Comparison of ENCODE assay signal across 13 cellular contexts in the genomic region with DNA sequence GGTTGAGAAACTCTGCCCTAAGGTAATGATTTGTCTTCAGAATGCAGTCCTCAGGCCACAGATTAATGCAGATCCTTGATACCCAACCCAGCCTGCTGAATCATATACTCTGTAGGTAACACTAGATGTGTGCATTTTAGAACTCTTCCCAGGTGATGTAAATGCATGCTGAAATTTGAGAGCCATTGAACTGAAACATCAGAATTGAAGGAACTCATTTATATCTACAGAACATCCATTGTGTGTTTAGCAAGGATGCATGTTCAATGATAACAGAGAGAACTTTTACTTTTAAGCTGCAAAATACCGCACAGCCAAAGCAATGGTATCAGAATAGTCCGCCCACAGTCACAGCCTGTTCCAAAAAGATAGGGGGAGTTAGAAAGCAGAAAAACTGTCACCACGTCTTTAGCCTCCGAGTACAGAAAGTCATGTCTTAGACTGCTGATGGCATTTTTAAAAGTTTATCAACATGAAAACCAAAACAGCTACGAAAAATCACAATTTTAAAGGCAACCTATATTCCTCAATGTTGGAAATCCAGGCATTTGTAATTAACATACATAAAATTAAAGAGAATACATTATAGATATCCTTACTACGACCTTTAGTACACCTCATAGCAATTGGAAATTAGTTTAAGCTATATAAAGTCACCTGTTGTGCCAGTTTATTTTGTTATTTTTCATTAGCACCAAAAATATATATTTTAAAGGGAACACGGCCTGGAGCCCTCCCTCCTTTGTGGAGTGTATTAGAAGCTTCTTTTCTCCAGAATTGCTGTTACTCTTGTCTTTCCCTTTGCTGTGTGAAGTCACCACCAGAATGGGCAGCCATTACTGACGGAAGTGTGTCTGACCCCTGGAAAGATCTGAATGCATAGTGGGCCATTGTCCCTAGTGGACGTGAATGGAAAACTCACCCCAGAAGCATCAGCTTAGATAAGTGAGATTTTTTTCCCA.
A peak's percentile ranks its signal among the peaks of the same experiment; 100 is the strongest.
DNase-seq lines count a peak whose midpoint lies in the region; ATAC-seq lines count a peak whose summit lies in the region.
"Had no signal": no experiment of that assay in that cellular context is flagged by ENCODE, and none has a peak within 500 bp of the region (broad histone marks: within the 10 kb centered on the region; RNA-seq: fewer than 3 reads in every experiment).

No MANE protein-coding gene starts in this region.

- no peaks in the 10 kb centered on the region for H3K9me3 ChIP-seq in adipocyte (ENCODE audit: control insufficient read depth, low read length)
- H3K9me3 ChIP-seq: HAP-1 had no signal

- ATAC-seq in left ventricle myocardium superior = peak; percentile 84

- peak overlapping the region; percentile 60 for H3K9ac ChIP-seq in adipocyte (ENCODE audit: low read length)

- DNase-seq in NCI-H146 (lab: John Stamatoyannopoulos, UW) (peak; percentile 7), NCI-H146 treated with DMSO at 0.1 percent for 48 hours (lab: John Stamatoyannopoulos, UW; ENCODE audit: unreplicated experiment) (no peak), adipocyte (ENCODE audit: low read depth) (no peak), left ventricle myocardium superior (no peak), superior temporal gyrus (ENCODE audit: extremely low spot score) (peak; percentile 56), C1 segment of cervical spinal cord (lab: John Stamatoyannopoulos, UW) (no peak), mesenteric fat pad (ENCODE audit: low spot score) (no peak), GM19240 (ENCODE audit: insufficient read length, low spot score) (no peak)
- DNase-seq: 8988T; activated CD4-positive, alpha-beta T cell treated with anti-CD3 and anti-CD28 coated beads for 4 hours; DMS79; NCI-H1436 had no signal

- intact Hi-C loops in left ventricle myocardium superior (cut with micrococcal nuclease) = no loop called here

- H3K4me3 ChIP-seq in adipocyte (ENCODE audit: low read length) = no peak overlapping the region
- H3K4me3 ChIP-seq: HAP-1 had no signal

- no peaks in the 10 kb centered on the region for H3K27me3 ChIP-seq in adipocyte (replicated peaks; ENCODE audit: control insufficient read depth, insufficient read depth, low read length)

- H3K36me3 ChIP-seq in adipocyte (ENCODE audit: control insufficient read depth, insufficient read depth, low read length, severe bottlenecking) = no peaks in the 10 kb centered on the region
- H3K36me3 ChIP-seq: HAP-1 had no signal

- peaks cover 15% of the 10 kb centered on the region for H3K4me1 ChIP-seq in adipocyte (ENCODE audit: control insufficient read depth, insufficient read depth, low read length)
- H3K4me1 ChIP-seq: HAP-1 had no signal

Comparison
In these comparisons a context has a peak if more than half of its experiments do, and no peak if none do; other contexts are left out.
1. DNase-seq: peak in NCI-H146 (single experiment) and superior temporal gyrus (single experiment); none in NCI-H146 treated with DMSO at 0.1 percent for 48 hours (single experiment), adipocyte (single experiment), left ventricle myocardium superior (single experiment), C1 segment of cervical spinal cord (0 of 14), mesenteric fat pad (single experiment) and GM19240 (single experiment).